In the genomic region with DNA sequence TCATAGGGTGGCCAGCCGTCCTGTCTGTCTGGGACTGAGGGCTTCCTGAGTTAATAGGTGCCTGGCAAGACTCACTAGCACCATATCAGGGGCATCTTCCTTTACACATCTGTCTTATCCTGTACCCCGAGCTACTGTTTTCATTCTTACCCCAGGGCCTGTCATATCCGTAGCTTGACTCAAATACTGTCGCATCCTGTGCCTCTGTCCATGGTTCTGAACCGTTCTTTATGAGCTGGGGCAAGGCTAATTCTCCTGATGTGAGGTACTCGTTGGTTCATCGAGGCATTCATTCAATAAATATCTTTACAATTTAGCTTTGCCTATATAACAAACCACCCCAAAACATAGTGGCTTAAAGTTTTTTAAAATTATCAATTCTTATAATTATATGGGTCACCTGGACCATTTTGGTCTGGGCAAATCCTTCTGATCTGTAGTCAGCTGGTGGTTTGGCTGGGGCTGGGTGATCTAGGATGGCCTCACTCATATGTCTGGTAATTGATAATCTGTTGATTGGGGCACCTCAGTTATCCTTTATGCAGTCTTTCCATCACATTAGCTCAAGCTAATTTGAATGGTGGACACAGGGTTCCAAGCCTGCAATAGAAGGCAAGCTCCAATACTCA, we compare ENCODE assay signal across 9 cellular contexts.
A peak's percentile ranks its signal among the peaks of the same experiment; 100 is the strongest.
DNase-seq lines count a peak whose midpoint lies in the region; ATAC-seq lines count a peak whose summit lies in the region.
"Had no signal": no experiment of that assay in that cellular context is flagged by ENCODE, and none has a peak within 500 bp of the region (broad histone marks: within the 10 kb centered on the region; RNA-seq: fewer than 3 reads in every experiment).

No MANE protein-coding gene starts in this region.

- H3K4me3 ChIP-seq in NT2/D1 (ENCODE audit: insufficient read length, low read depth) = no peak overlapping the region
- H3K4me3 ChIP-seq in aorta (ENCODE audit: low read length in 2 of 2) = no peak overlapping the region

- 17 to 21% methylated on average over 7 of the region's 7 CpGs for WGBS in aorta, 2 donors

- no peak overlapping the region for H3K27ac ChIP-seq in aorta (ENCODE audit: low read depth in 1 of 2, low read length in 2 of 2)

- H3K9ac ChIP-seq in NT2/D1 (ENCODE audit: insufficient read length, low read depth) = no peak overlapping the region

- peaks cover 46% of the 10 kb centered on the region for H3K27me3 Mint-ChIP-seq in activated naive CD8-positive, alpha-beta T cell treated with anti-CD3 and anti-CD28 coated beads for 36 hours

- DNase-seq in EL (peak; percentile 40), NT2/D1 (ENCODE audit: low read depth, low spot score) (peak; percentile 58), lung microvascular endothelial cell (ENCODE audit: low read depth in 2 of 2) (peak; percentile 63 to 67), aorta (no peak), NCI-H748 treated with DMSO at 0.1 percent for 48 hours (lab: John Stamatoyannopoulos, UW) (no peak), ureter (ENCODE audit: low spot score) (no peak), midbrain (lab: John Stamatoyannopoulos, UW) (no peak)
- peak; percentile 27 for DNase-seq in activated naive CD8-positive, alpha-beta T cell treated with anti-CD3 and anti-CD28 coated beads for 36 hours

- no peaks in the 10 kb centered on the region for H3K36me3 Mint-ChIP-seq in activated naive CD8-positive, alpha-beta T cell treated with anti-CD3 and anti-CD28 coated beads for 36 hours

- H3K4me3 Mint-ChIP-seq in activated naive CD8-positive, alpha-beta T cell treated with anti-CD3 and anti-CD28 coated beads for 36 hours = no peak overlapping the region
- H3K4me3 Mint-ChIP-seq: stimulated activated naive CD8-positive, alpha-beta T cell treated with anti-CD3 and anti-CD28 coated beads, Interleukin-15, Interleukin-2, amounts not matched to agents 100 ng/mL and 50 ng/mL, for 24 hours had no signal

- H3K36me3 ChIP-seq in NT2/D1 (ENCODE audit: insufficient read depth, insufficient read length, low read length) (no peaks in the 10 kb centered on the region), aorta (ENCODE audit: control insufficient read depth in 1 of 2, insufficient read depth in 2 of 2, low read length in 1 of 2) (no peaks in the 10 kb centered on the region)

- H3K9me3 ChIP-seq in NT2/D1 (ENCODE audit: insufficient read depth, low read length) (no peaks in the 10 kb centered on the region), aorta (ENCODE audit: control insufficient read depth, low read length) (no peaks in the 10 kb centered on the region)

- intact Hi-C loops in aorta (cut with DNase I) = no loop called here

- H3K4me1 ChIP-seq in NT2/D1 (ENCODE audit: insufficient read depth, insufficient read length) (peaks cover 9% of the 10 kb centered on the region), aorta (ENCODE audit: control insufficient read depth in 1 of 2, insufficient read depth in 2 of 2, low read length in 2 of 2) (no peaks in the 10 kb centered on the region)

- ATAC-seq in aorta (ENCODE audit: low FRiP score) = peak; percentile 59

- peaks cover 31% of the 10 kb centered on the region for H3K27me3 ChIP-seq in NT2/D1 (ENCODE audit: insufficient read depth, insufficient read length)
- no peaks in the 10 kb centered on the region for H3K27me3 ChIP-seq in aorta (ENCODE audit: control insufficient read depth in 1 of 2, insufficient read depth in 2 of 2, low read length in 1 of 2)

- H3K4me1 Mint-ChIP-seq in activated naive CD8-positive, alpha-beta T cell treated with anti-CD3 and anti-CD28 coated beads for 36 hours = no peaks in the 10 kb centered on the region

- no peaks in the 10 kb centered on the region for H3K9me3 Mint-ChIP-seq in activated naive CD8-positive, alpha-beta T cell treated with anti-CD3 and anti-CD28 coated beads for 36 hours
- H3K9me3 Mint-ChIP-seq: stimulated activated naive CD8-positive, alpha-beta T cell treated with anti-CD3 and anti-CD28 coated beads, Interleukin-15, Interleukin-2, amounts not matched to agents 100 ng/mL and 50 ng/mL, for 24 hours had no signal

- H3K27ac Mint-ChIP-seq in activated naive CD8-positive, alpha-beta T cell treated with anti-CD3 and anti-CD28 coated beads for 36 hours = no peak overlapping the region
- H3K27ac Mint-ChIP-seq: stimulated activated naive CD8-positive, alpha-beta T cell treated with anti-CD3 and anti-CD28 coated beads, Interleukin-15, Interleukin-2, amounts not matched to agents 100 ng/mL and 50 ng/mL, for 24 hours had no signal

Comparison
In these comparisons a context has a peak if more than half of its experiments do, and no peak if none do; other contexts are left out.
1. DNase-seq: peak in EL (single experiment), NT2/D1 (single experiment), activated naive CD8-positive, alpha-beta T cell treated with anti-CD3 and anti-CD28 coated beads for 36 hours (single experiment) and lung microvascular endothelial cell (2 of 2); none in aorta (0 of 2), NCI-H748 treated with DMSO at 0.1 percent for 48 hours (single experiment), ureter (single experiment) and midbrain (single experiment).